Comparison of ENCODE assay signal across 10 cellular contexts in the genomic region with DNA sequence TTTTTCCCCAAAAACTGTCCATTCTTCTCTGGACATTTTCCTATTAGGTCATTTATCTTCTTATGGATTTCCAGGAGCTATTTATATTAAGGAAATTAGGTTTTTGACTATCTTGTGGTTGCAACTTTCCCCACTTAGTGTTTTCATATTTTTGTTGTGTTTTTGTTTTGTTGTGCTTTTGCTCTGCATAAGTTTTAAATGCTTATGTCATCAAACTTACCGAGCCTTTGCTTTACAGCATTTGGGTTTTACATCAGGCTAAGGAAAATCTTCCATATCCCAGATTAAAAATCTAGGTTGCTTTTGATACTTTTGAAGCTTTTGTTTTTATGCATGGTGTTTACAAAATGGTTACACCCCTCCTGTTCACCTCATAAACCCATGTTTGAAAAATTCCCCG. TPM values are rescaled to one million over a fixed set of nuclear protein-coding genes. Genes with fewer than 3 reads are reported as not detected.
"Had no signal": no experiment of that assay in that cellular context is flagged by ENCODE, and none has a peak within 500 bp of the region (broad histone marks: within the 10 kb centered on the region; RNA-seq: fewer than 3 reads in every experiment).

No MANE protein-coding gene starts in this region.

- H3K9ac ChIP-seq: GM23248 had no signal

- H3K36me3 ChIP-seq: HAP-1 had no signal

- H2AFZ ChIP-seq: GM23248 had no signal

- DNase-seq: GM23248, GOT3, H7, HFFc6, KG1 had no signal

- H3K27ac Mint-ChIP-seq: HFFc6, IgD-negative memory B cell had no signal

- H3K4me3 Mint-ChIP-seq: HFFc6, IgD-negative memory B cell had no signal

- H3K27ac ChIP-seq: GM23248, HL-60 had no signal

- H3K36me3 Mint-ChIP-seq: IgD-negative memory B cell had no signal

- H3K9me3 ChIP-seq: HAP-1 had no signal

- ATAC-seq: HCT116 had no signal

- H3K4me3 ChIP-seq: GM23248, HAP-1 had no signal

- H3K4me1 Mint-ChIP-seq: IgD-negative memory B cell had no signal

RNA-seq across cellular contexts. Expression of gene MAF, which starts 27.5 kb away (rescaled TPM):
- total RNA-seq: HFFc6, HT1080 had no signal
- polyA plus RNA-seq: GM23248, IgD-negative memory B cell had no signal
